ENCODE assay signal across 8 cellular contexts in genomic region chr18:69879051-69879450, GRCh38.
DNase-seq lines count a peak whose midpoint lies in the region; ATAC-seq and TF ChIP-seq lines count a peak whose summit lies in the region.
"Not testable (repeated sequence)": the region's sequence is repeated elsewhere in the genome, so short reads cannot be mapped to it uniquely, and the experiment has no call there.

No MANE protein-coding gene starts in this region.

- not testable (repeated sequence) for TF ChIP-seq CTCF in HEK293 (tag by site-specific recombination; IDR thresholded peaks at IDR 0.05); WTC11 (IDR thresholded peaks at IDR 0.05); glutamatergic neuron (IDR thresholded peaks at IDR 0.05; ENCODE audit: partially characterized antibody, unreplicated experiment); nephron progenitor cell (IDR thresholded peaks at IDR 0.05)

- H2AFZ ChIP-seq in mesenchymal stem cell (ENCODE audit: low read depth, low read length) = not testable (repeated sequence)

- H3K9ac ChIP-seq in mesenchymal stem cell (ENCODE audit: low read length) = not testable (repeated sequence)

- not testable (repeated sequence) for H3K14ac ChIP-seq in mesenchymal stem cell (ENCODE audit: low read length in 2 of 2)

- H2BK15ac ChIP-seq in mesenchymal stem cell (ENCODE audit: low read depth, poor library complexity, severe bottlenecking) = not testable (repeated sequence)

- peak; percentile 72 for ATAC-seq in WTC11
- ATAC-seq in stimulated activated naive B cell treated with anti-CD40 and anti-IgM and Interleukin-4, amounts not matched to agents 10 μg/mL and 1 μg/mL and 100 μg/mL, for 72 hours (replicated peaks) = not testable (repeated sequence)

- CTCF ChIA-PET in CD4-positive, alpha-beta memory T cell (lab: Charles Lee; ENCODE audit: partially characterized antibody) = interaction anchor here (1.5 kb wide), 1 partner anchor 89 kb away, joined by 3 read pairs; no protein-coding TSS in a partner anchor
- CTCF ChIA-PET in HEK293 (lab: Yijun Ruan, JAX) = interaction anchor here (0.6 kb wide), 1 partner anchor 161 kb away, joined by 3 read pairs; no protein-coding TSS in a partner anchor
- CTCF ChIA-PET in WTC11 (lab: Charles Lee) = not testable (repeated sequence)

- not testable (repeated sequence) for H2AK5ac ChIP-seq in mesenchymal stem cell (ENCODE audit: low read length, severe bottlenecking)

- H3K4me1 Mint-ChIP-seq in CD4-positive, alpha-beta memory T cell = peaks cover 36 to 85% (median 55%) of the 10 kb centered on the region in 4 donors
- H3K4me1 Mint-ChIP-seq in WTC11 (peaks cover 39% of the 10 kb centered on the region), glutamatergic neuron (ENCODE audit: low read depth, unreplicated experiment) (peaks cover 22% of the 10 kb centered on the region)
- peaks cover 29% of the 10 kb centered on the region for H3K4me1 Mint-ChIP-seq in activated naive CD8-positive, alpha-beta T cell treated with anti-CD3 and anti-CD28 coated beads for 36 hours
- H3K4me1 Mint-ChIP-seq in nephron progenitor cell = not testable (repeated sequence)
- peaks cover 5 to 14% of the 10 kb centered on the region in 2 donors for H3K4me1 Mint-ChIP-seq in stimulated activated naive B cell treated with anti-CD40 and anti-IgM and Interleukin-4, amounts not matched to agents 10 μg/mL and 1 μg/mL and 100 μg/mL, for 72 hours

- H2BK5ac ChIP-seq in mesenchymal stem cell (ENCODE audit: low read depth, low read length, poor library complexity, severe bottlenecking) = not testable (repeated sequence)

- H3K9me3 Mint-ChIP-seq in CD4-positive, alpha-beta memory T cell; activated naive CD8-positive, alpha-beta T cell treated with anti-CD3 and anti-CD28 coated beads for 36 hours; glutamatergic neuron (ENCODE audit: unreplicated experiment); nephron progenitor cell; stimulated activated naive B cell treated with anti-CD40 and anti-IgM and Interleukin-4, amounts not matched to agents 10 μg/mL and 1 μg/mL and 100 μg/mL, for 72 hours: not testable (repeated sequence)
- peaks cover 12% of the 10 kb centered on the region for H3K9me3 Mint-ChIP-seq in WTC11

- not testable (repeated sequence) for H3K4me3 Mint-ChIP-seq in CD4-positive, alpha-beta memory T cell; WTC11; activated naive CD8-positive, alpha-beta T cell treated with anti-CD3 and anti-CD28 coated beads for 36 hours; glutamatergic neuron (ENCODE audit: unreplicated experiment); nephron progenitor cell; stimulated activated naive B cell treated with anti-CD40 and anti-IgM and Interleukin-4, amounts not matched to agents 10 μg/mL and 1 μg/mL and 100 μg/mL, for 72 hours

- not testable (repeated sequence) for H3K27me3 Mint-ChIP-seq in CD4-positive, alpha-beta memory T cell; WTC11 (ENCODE audit: low read depth); activated naive CD8-positive, alpha-beta T cell treated with anti-CD3 and anti-CD28 coated beads for 36 hours; glutamatergic neuron (ENCODE audit: unreplicated experiment); nephron progenitor cell (ENCODE audit: low read depth, poor library complexity); stimulated activated naive B cell treated with anti-CD40 and anti-IgM and Interleukin-4, amounts not matched to agents 10 μg/mL and 1 μg/mL and 100 μg/mL, for 72 hours

- H3K4me1 ChIP-seq in CD4-positive, alpha-beta memory T cell (ENCODE audit: insufficient read depth, low read length) = peaks cover 17% of the 10 kb centered on the region
- H3K4me1 ChIP-seq in HEK293 (ENCODE audit: control insufficient read depth, insufficient read depth, low read length); mesenchymal stem cell (ENCODE audit: control insufficient read depth, insufficient read depth, low read depth, low read length): not testable (repeated sequence)

- not testable (repeated sequence) for H2BK12ac ChIP-seq in mesenchymal stem cell (ENCODE audit: low read length in 2 of 2)

- H3K27ac ChIP-seq in CD4-positive, alpha-beta memory T cell (ENCODE audit: low read depth, low read length); HEK293 (ENCODE audit: extremely low read depth, low read depth, low read length): not testable (repeated sequence)
- peak overlapping the region; percentile 33 for H3K27ac ChIP-seq in mesenchymal stem cell (ENCODE audit: low read length, poor library complexity, severe bottlenecking)

- not testable (repeated sequence) for H2BK120ac ChIP-seq in mesenchymal stem cell (ENCODE audit: low read depth, low read length)

- not testable (repeated sequence) for H3K27me3 ChIP-seq in CD4-positive, alpha-beta memory T cell (ENCODE audit: insufficient read depth, low read length); mesenchymal stem cell (ENCODE audit: control insufficient read depth in 1 of 2, insufficient read depth in 1 of 2, low read length in 2 of 2)

- peaks cover 52 to 62% of the 10 kb centered on the region in 2 donors for H3K36me3 Mint-ChIP-seq in CD4-positive, alpha-beta memory T cell
- not testable (repeated sequence) for H3K36me3 Mint-ChIP-seq in WTC11; glutamatergic neuron (ENCODE audit: unreplicated experiment); nephron progenitor cell (ENCODE audit: low read depth); stimulated activated naive B cell treated with anti-CD40 and anti-IgM and Interleukin-4, amounts not matched to agents 10 μg/mL and 1 μg/mL and 100 μg/mL, for 72 hours
- H3K36me3 Mint-ChIP-seq in activated naive CD8-positive, alpha-beta T cell treated with anti-CD3 and anti-CD28 coated beads for 36 hours = peaks cover 58% of the 10 kb centered on the region

- not testable (repeated sequence) for DNase-seq in CD4-positive, alpha-beta memory T cell; activated naive CD8-positive, alpha-beta T cell treated with anti-CD3 and anti-CD28 coated beads for 36 hours; mesenchymal stem cell; nephron progenitor cell; stimulated activated naive B cell treated with anti-CD40 and anti-IgM and Interleukin-4, amounts not matched to agents 10 μg/mL and 1 μg/mL and 100 μg/mL, for 72 hours
- DNase-seq in WTC11 (ENCODE audit: low spot score) (peak; percentile 63), glutamatergic neuron (peak; percentile 29)

- H3K79me1 ChIP-seq in mesenchymal stem cell (replicated peaks; ENCODE audit: low read length, poor library complexity, severe bottlenecking) = not testable (repeated sequence)

- H3K36me3 ChIP-seq in CD4-positive, alpha-beta memory T cell (ENCODE audit: insufficient read depth, low read length); HEK293 (ENCODE audit: control insufficient read depth in 2 of 2, insufficient read depth in 1 of 2, low read length in 2 of 2); mesenchymal stem cell (ENCODE audit: control insufficient read depth in 1 of 2, insufficient read depth in 2 of 2, low read depth in 1 of 2, low read length in 2 of 2): not testable (repeated sequence)

- peak overlapping the region in 4 of 7 donors; percentile 10 to 86 (median 54) for H3K27ac Mint-ChIP-seq in CD4-positive, alpha-beta memory T cell
- peak overlapping the region; percentile 99 for H3K27ac Mint-ChIP-seq in WTC11
- peak overlapping the region; percentile 5 for H3K27ac Mint-ChIP-seq in activated naive CD8-positive, alpha-beta T cell treated with anti-CD3 and anti-CD28 coated beads for 36 hours
- H3K27ac Mint-ChIP-seq in glutamatergic neuron (ENCODE audit: unreplicated experiment) = peak overlapping the region; percentile 75
- peak overlapping the region; percentile 34 for H3K27ac Mint-ChIP-seq in nephron progenitor cell
- peak overlapping the region; percentile 43 for H3K27ac Mint-ChIP-seq in stimulated activated naive B cell treated with anti-CD40 and anti-IgM and Interleukin-4, amounts not matched to agents 10 μg/mL and 1 μg/mL and 100 μg/mL, for 72 hours

- intact Hi-C loops in CD4-positive, alpha-beta memory T cell (cut with micrococcal nuclease) = not testable (repeated sequence)

- not testable (repeated sequence) for H3K23ac ChIP-seq in mesenchymal stem cell (ENCODE audit: low read length in 2 of 2)

- H4K91ac ChIP-seq in mesenchymal stem cell (ENCODE audit: low read length) = not testable (repeated sequence)

- not testable (repeated sequence) for H4K8ac ChIP-seq in mesenchymal stem cell (ENCODE audit: low read length)

- H3K9me3 ChIP-seq in CD4-positive, alpha-beta memory T cell (ENCODE audit: control insufficient read depth in 1 of 2, low read length in 2 of 2); HEK293 (ENCODE audit: control insufficient read depth, insufficient read depth, low read depth, low read length); mesenchymal stem cell (ENCODE audit: control insufficient read depth, low read length): not testable (repeated sequence)

- POLR2A ChIA-PET in CD4-positive, alpha-beta memory T cell (lab: Charles Lee; ENCODE audit: partially characterized antibody); HEK293 (lab: Yijun Ruan, JAX); WTC11 (lab: Charles Lee): not testable (repeated sequence)

- 100% methylated on average over 2 of the region's 3 CpGs for WGBS in mesenchymal stem cell

- H3K4me2 ChIP-seq in mesenchymal stem cell (ENCODE audit: low read length, poor library complexity, severe bottlenecking) = not testable (repeated sequence)

- not testable (repeated sequence) for H3K18ac ChIP-seq in mesenchymal stem cell (ENCODE audit: low read depth in 1 of 2, low read length in 2 of 2)

- H3K4ac ChIP-seq in mesenchymal stem cell (ENCODE audit: low read depth in 1 of 2, low read length in 2 of 2) = not testable (repeated sequence)

- H3K4me3 ChIP-seq in CD4-positive, alpha-beta memory T cell (ENCODE audit: low read length in 2 of 2); HEK293 (ENCODE audit: low read depth, low read length); mesenchymal stem cell (ENCODE audit: insufficient read depth in 1 of 2, low read depth in 1 of 2, low read length in 2 of 2): not testable (repeated sequence)

TF ChIP-seq in HEK293, 187 proteins besides CTCF, POLR2A, EP300 and RAD21:
- TF ChIP-seq GLIS1 (tag by site-specific recombination; IDR thresholded peaks at IDR 0.05) = peak; percentile 94
TF ChIP-seq in HEK293: peak in this region for 1; not testable (repeated sequence) for 186.

Comparison
In these comparisons a context has a peak if more than half of its experiments do, and no peak if none do; other contexts are left out.
1. H3K27ac Mint-ChIP-seq: peak in every context shown above with its lines; median percentile 99 in WTC11; 75 in glutamatergic neuron; 54 in CD4-positive, alpha-beta memory T cell; 43 in stimulated activated naive B cell treated with anti-CD40 and anti-IgM and Interleukin-4, amounts not matched to agents 10 μg/mL and 1 μg/mL and 100 μg/mL, for 72 hours; 34 in nephron progenitor cell; 5 in activated naive CD8-positive, alpha-beta T cell treated with anti-CD3 and anti-CD28 coated beads for 36 hours.